Comparison of ENCODE assay signal across 8 cellular contexts in the genomic region with DNA sequence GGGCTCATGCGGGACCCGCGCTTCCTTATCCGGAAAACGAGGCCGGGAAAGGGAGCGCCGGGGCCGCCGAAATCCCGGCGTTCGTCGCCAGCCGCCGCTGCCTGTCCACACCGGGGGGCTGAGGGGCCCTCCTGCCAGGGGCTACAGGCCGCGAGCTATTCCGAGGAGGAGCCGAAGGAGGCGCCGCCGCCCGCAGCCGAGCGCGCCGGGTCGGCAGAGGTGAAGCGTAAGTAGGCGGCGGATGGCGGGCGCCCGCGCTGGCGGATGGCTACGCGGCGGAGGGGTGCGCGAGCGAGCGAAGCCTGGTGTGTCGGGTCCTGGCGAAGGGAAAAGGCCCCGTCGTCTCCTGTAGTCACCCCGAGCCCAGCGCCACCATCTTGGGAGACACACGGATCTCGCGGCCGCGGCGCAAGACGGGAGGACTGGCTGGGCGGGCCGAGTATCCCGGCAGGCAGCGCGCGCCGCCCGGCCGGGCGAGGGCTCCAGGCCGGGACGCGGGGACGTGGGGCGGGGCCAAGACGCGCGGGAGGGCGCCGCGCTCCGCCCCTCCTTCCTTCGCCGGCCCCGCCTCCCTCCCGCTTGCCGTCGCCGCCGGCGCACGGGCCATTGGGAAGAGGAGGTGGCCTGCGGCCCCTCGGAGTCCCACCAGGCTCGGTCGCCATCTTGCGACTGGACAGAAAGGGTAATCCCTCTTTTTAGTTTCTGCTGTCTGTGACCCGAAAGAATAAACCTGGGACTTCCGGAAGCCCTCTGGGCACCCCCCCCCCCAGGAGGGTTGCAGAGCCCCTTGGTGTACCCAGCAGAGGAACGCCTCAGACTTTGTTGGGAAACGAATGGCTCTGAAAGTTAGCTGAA.
DNase-seq lines count a peak whose midpoint lies in the region; ATAC-seq lines count a peak whose summit lies in the region.

A gene (minus strand): TSS at position 424 of the 855 bp plus-strand sequence. CDS start 29,917 bp downstream, outside the sequence.

- peak; percentile 84 for ATAC-seq in GM19025 (IDR thresholded peaks at IDR 0.05; ENCODE audit: low read depth, unreplicated experiment)
- ATAC-seq in HG03280 (IDR thresholded peaks at IDR 0.05; ENCODE audit: unreplicated experiment): peak; percentile 90

- DNase-seq in AG20443 (ENCODE audit: low spot score) (peak; percentile 99), NCI-H345 (lab: John Stamatoyannopoulos, UW) (peak; percentile 87), cerebellar cortex (ENCODE audit: low spot score) (peak; percentile 90), islet precursor cell (peak; percentile 94)
- peak; percentile 93 for DNase-seq in activated CD4-positive, CD25-positive, alpha-beta regulatory T cell treated with anti-CD3 and anti-CD28 coated beads, Interleukin-2, amount 50 U/mL, for 72 hours
- DNase-seq in stimulated activated CD4-positive, alpha-beta T cell treated with anti-CD3 and anti-CD28 coated beads, Interleukin-12 subunit alpha, Interleukin-12 subunit beta, amount 100 ng/mL, for 4 hours: peak; percentile 88

Comparison
In these comparisons a context has a peak if more than half of its experiments do, and no peak if none do; other contexts are left out.
1. Peak in every context shown above with its lines: DNase-seq and ATAC-seq.